Comparison of ENCODE assay signal across 27 cellular contexts in the genomic region with DNA sequence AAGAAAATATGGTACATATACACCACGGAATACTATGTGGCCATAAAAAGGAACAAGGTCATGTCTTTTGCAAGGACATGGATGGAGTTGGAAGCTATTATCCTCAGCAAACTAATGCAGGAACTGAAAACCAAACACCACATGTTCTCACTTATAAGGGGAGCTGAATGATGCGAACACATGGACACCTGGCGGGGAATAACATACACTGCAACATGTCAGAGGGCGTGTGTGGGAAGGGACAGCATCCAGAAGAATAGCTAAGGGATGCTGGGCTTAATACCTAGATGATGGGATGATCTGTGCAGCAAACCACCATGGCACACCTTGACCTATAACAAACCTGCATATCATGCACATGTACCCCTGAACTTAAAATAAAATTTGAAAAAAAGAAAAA. TPM values are rescaled to one million over a fixed set of nuclear protein-coding genes. Genes with fewer than 3 reads are reported as not detected.
DNase-seq lines count a peak whose midpoint lies in the region; ATAC-seq and TF ChIP-seq lines count a peak whose summit lies in the region.
"Had no signal": no experiment of that assay in that cellular context is flagged by ENCODE, and none has a peak within 500 bp of the region (broad histone marks: within the 10 kb centered on the region; RNA-seq: fewer than 3 reads in every experiment).

No MANE protein-coding gene starts in this region.

- no peak overlapping the region for H3K9ac ChIP-seq in PC-3 (ENCODE audit: low read length)
- H3K9ac ChIP-seq: SK-N-SH had no signal

- H3K4me2 ChIP-seq in PC-3 (ENCODE audit: low read length): no peak overlapping the region
- H3K4me2 ChIP-seq: SK-N-SH had no signal

- peak; percentile 55 for DNase-seq in DMS53 (lab: John Stamatoyannopoulos, UW)
- DNase-seq in DMS53 treated with DMSO at 0.1 percent for 48 hours (lab: John Stamatoyannopoulos, UW; ENCODE audit: unreplicated experiment): no peak
- peak; percentile 5 for DNase-seq in Jurkat, Clone E6-1 (ENCODE audit: low read depth, low spot score)
- DNase-seq in PC-3: peak; percentile 48
- DNase-seq in cerebellar cortex (ENCODE audit: low spot score): peak; percentile 0
- DNase-seq in HCEC 1CT: no peak
- DNase-seq in globus pallidus (ENCODE audit: low spot score): no peak
- DNase-seq: 8988T; activated CD4-positive, alpha-beta T cell treated with anti-CD3 and anti-CD28 coated beads, Interleukin-2, amount 50 U/mL, for 1 hour; activated naive CD4-positive, alpha-beta T cell treated with anti-CD3 and anti-CD28 coated beads, Interleukin-2, amount 10 ng/mL, durations not matched to agents 7 days and 5 days; AML-193; amygdala; CD8-positive, alpha-beta memory T cell; cortex of kidney; esophagus squamous epithelium; GF-D8; left ventricle myocardium inferior; naive B cell; NCI-H1694; NCI-H2171 treated with DMSO at 0.1 percent for 48 hours; nucleus accumbens; SK-N-SH; stomach; transverse colon had no signal

- H3K9me3 ChIP-seq in PC-3 (ENCODE audit: low read length): no peaks in the 10 kb centered on the region
- H3K9me3 ChIP-seq: gastroesophageal sphincter, transverse colon had no signal

- H4K20me1 ChIP-seq in PC-3 (ENCODE audit: low read length): no peaks in the 10 kb centered on the region

- H3K36me3 ChIP-seq in PC-3 (ENCODE audit: low read depth, low read length): no peaks in the 10 kb centered on the region
- H3K36me3 ChIP-seq: esophagus squamous epithelium, gastroesophageal sphincter, left ventricle myocardium inferior, stomach, transverse colon had no signal

- no peak for ATAC-seq in PC-3
- ATAC-seq in HG03342 (IDR thresholded peaks at IDR 0.05; ENCODE audit: unreplicated experiment): no peak
- ATAC-seq: gastroesophageal sphincter, WTC11 had no signal

- intact Hi-C loops in PC-3 (cut with micrococcal nuclease): no loop called here

- peak; percentile 55 for TF ChIP-seq CTCF in PC-3 (conservative IDR thresholded peaks at IDR 0.05; ENCODE audit: low read depth, low read length)

- H3F3A ChIP-seq in PC-3 (ENCODE audit: low read length, unreplicated experiment): no peaks in the 10 kb centered on the region

- H3K79me2 ChIP-seq in PC-3 (ENCODE audit: low read length): no peaks in the 10 kb centered on the region

- H3K4me3 ChIP-seq in Jurkat, Clone E6-1 (ENCODE audit: low read length): no peak overlapping the region
- no peak overlapping the region for H3K4me3 ChIP-seq in PC-3 (ENCODE audit: low read length)
- H3K4me3 ChIP-seq: esophagus squamous epithelium, gastroesophageal sphincter, left ventricle myocardium inferior, stomach, transverse colon had no signal

- no peaks in the 10 kb centered on the region for H3K4me1 ChIP-seq in PC-3 (ENCODE audit: insufficient read depth, low read length)
- H3K4me1 ChIP-seq: esophagus squamous epithelium, gastroesophageal sphincter, left ventricle myocardium inferior, stomach, transverse colon had no signal

- H3K27ac ChIP-seq in PC-3 (ENCODE audit: low read length): no peak overlapping the region
- H3K27ac ChIP-seq: esophagus squamous epithelium, gastroesophageal sphincter, left ventricle myocardium inferior, stomach, transverse colon had no signal

- BruUV-seq in PC-3 (replicated peaks; lab: Mats Ljungman, UMichigan): no TSS peak

- no peak overlapping the region for H2AFZ ChIP-seq in PC-3 (ENCODE audit: low read length)

- no peaks in the 10 kb centered on the region for H3K27me3 ChIP-seq in PC-3 (ENCODE audit: low read length)
- H3K27me3 ChIP-seq: esophagus squamous epithelium, gastroesophageal sphincter, stomach, transverse colon had no signal

- H3K9me2 ChIP-seq in PC-3 (replicated peaks; ENCODE audit: low read length): no peaks in the 10 kb centered on the region
- H3K9me2 ChIP-seq: SK-N-SH had no signal

- CTCF ChIA-PET in PC-3 (lab: Charles Lee): no interaction called here

- POLR2A ChIA-PET in PC-3 (lab: Charles Lee; ENCODE audit: unreplicated experiment): interaction anchor here (0.6 kb wide), 1 partner anchor 1101 kb away, joined by 3 read pairs; no protein-coding TSS in a partner anchor

RNA-seq across cellular contexts. Expression of a gene that starts 19.5 kb away (rescaled TPM):
- 10.5 TPM for polyA plus RNA-seq in Jurkat, Clone E6-1 (2012; ENCODE audit: insufficient read depth, insufficient read length)
- total RNA-seq in PC-3 (2014; rRNA removed): 2.0 and 5.4 TPM in 2 replicates

Comparison
In these comparisons a context has a peak if more than half of its experiments do, and no peak if none do; other contexts are left out.
1. DNase-seq: peak in DMS53 (single experiment), Jurkat, Clone E6-1 (single experiment), PC-3 (single experiment) and cerebellar cortex (single experiment); none in DMS53 treated with DMSO at 0.1 percent for 48 hours (single experiment), HCEC 1CT (single experiment) and globus pallidus (single experiment).